19 cellular contexts compared by ENCODE assay signal in the genomic region with DNA sequence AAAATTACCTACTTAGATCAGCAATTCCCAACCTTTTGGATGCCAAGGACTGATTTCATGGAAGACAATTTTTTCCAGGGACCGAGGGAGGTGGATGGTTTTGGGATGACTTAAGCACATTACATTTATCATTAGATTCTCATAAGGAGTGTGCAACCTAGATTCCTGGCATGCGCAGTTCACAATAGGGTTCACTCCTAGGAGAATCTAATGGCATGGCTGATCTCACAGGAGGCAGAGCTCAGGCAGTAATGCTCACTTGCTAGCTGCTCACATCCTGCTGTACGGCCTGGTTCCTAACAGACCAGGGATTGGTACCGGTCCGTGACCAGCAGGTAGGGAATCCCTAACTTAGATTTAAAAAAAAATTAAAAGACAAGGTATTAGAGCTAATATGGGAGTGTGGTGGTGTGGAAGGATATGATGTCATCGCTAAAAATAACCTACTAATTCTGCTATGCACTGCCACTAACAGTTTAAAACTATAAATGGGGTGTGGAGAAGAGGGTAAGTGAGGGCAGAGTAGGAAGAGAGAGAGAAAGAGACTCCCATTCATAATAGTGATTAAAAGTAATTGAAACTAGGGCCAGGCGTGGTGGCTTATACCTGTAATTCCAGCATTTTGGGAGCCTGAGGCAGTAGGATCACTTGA.
A peak's percentile ranks its signal among the peaks of the same experiment; 100 is the strongest.
DNase-seq lines count a peak whose midpoint lies in the region; ATAC-seq and TF ChIP-seq lines count a peak whose summit lies in the region.
"Had no signal": no experiment of that assay in that cellular context is flagged by ENCODE, and none has a peak within 500 bp of the region (broad histone marks: within the 10 kb centered on the region; RNA-seq: fewer than 3 reads in every experiment).

No MANE protein-coding gene starts in this region.

- H2BK5ac ChIP-seq in IMR-90 (ENCODE audit: low read depth, low read length, poor library complexity, severe bottlenecking) (no peak overlapping the region), trophoblast cell (ENCODE audit: low read depth, low read length, poor library complexity) (no peak overlapping the region)

- peak overlapping the region in 1 of 2 experiments; percentile 53; a peak in 1 of 4 replicates for H4K8ac ChIP-seq in IMR-90 (ENCODE audit: low read depth in 2 of 2, low read length in 2 of 2)
- H4K8ac ChIP-seq in trophoblast cell (ENCODE audit: low read depth, low read length): no peak overlapping the region

- H2AFZ ChIP-seq in IMR-90 (replicated peaks; ENCODE audit: low read length, poor library complexity) (peak overlapping the region; percentile 45), trophoblast cell (ENCODE audit: insufficient read depth, low read length, poor library complexity) (no peak overlapping the region)

- peak overlapping the region; percentile 82 for H2BK12ac ChIP-seq in trophoblast cell (ENCODE audit: low read length)

- H2AK9ac ChIP-seq in IMR-90 (replicated peaks; ENCODE audit: low read depth, low read length, poor library complexity): no peak overlapping the region

- H3K9me1 ChIP-seq in IMR-90 (ENCODE audit: insufficient read depth, low read length): peaks cover 3% of the 10 kb centered on the region

- no peaks in the 10 kb centered on the region for H3K36me3 ChIP-seq in IMR-90 (ENCODE audit: control insufficient read depth, insufficient read depth, low read length)
- H3K36me3 ChIP-seq in heart left ventricle: no peaks in the 10 kb centered on the region
- H3K36me3 ChIP-seq in trophoblast cell (ENCODE audit: control insufficient read depth in 1 of 2, insufficient read depth in 2 of 2, low read length in 2 of 2): peaks cover 0 to 2% of the 10 kb centered on the region in 2 experiments
- H3K36me3 ChIP-seq in ascending aorta: no peaks in the 10 kb centered on the region
- H3K36me3 ChIP-seq: BE2C, Peyer's patch had no signal

- intact Hi-C loops in IMR-90 (cut with micrococcal nuclease) (no loop called here), heart left ventricle (cut with DNase I) (no loop called here), ascending aorta (cut with DNase I) (no loop called here)

- no peak overlapping the region for H3K4me2 ChIP-seq in IMR-90 (ENCODE audit: low read depth, low read length)
- no peak overlapping the region for H3K4me2 ChIP-seq in trophoblast cell (ENCODE audit: low read length)
- H3K4me2 ChIP-seq: SK-N-SH had no signal

- DNase-seq in DMS79 treated with DMSO at 0.1 percent for 48 hours (lab: John Stamatoyannopoulos, UW): peak; percentile 2
- DNase-seq in DMS79 (lab: John Stamatoyannopoulos, UW): no peak
- peak; percentile 19 for DNase-seq in IMR-90
- no peak for DNase-seq in heart left ventricle
- no peak for DNase-seq in trophoblast cell
- DNase-seq in ascending aorta (ENCODE audit: low spot score in 2 of 2): no peak
- no peak for DNase-seq in H4 (ENCODE audit: low spot score)
- DNase-seq: BE2C; CD4-positive, alpha-beta memory T cell; H7; KBM-7; NCI-H1436; NCI-H2029; NCI-H524; Peyer's patch; SHP77; SK-N-SH had no signal

- H3K79me1 ChIP-seq in IMR-90 (ENCODE audit: low read depth in 1 of 2, low read length in 2 of 2) (no peaks in the 10 kb centered on the region), trophoblast cell (ENCODE audit: low read length) (peaks cover 6% of the 10 kb centered on the region)

- no peaks in the 10 kb centered on the region for H3K79me2 ChIP-seq in trophoblast cell (ENCODE audit: control insufficient read depth, insufficient read depth, low read length, poor library complexity)

- no peak for TF ChIP-seq CTCF in IMR-90 (conservative IDR thresholded peaks at IDR 0.05; ENCODE audit: low read depth, low read length)
- no peak for TF ChIP-seq CTCF in heart left ventricle (IDR thresholded peaks at IDR 0.05)
- TF ChIP-seq CTCF in ascending aorta (IDR thresholded peaks at IDR 0.05): no peak

- WGBS in IMR-90 (ENCODE audit: extremely low coverage in 2 of 2, insufficient read length in 1 of 2), 2 experiments: no CpG with 5 or more reads among the region's 7 CpGs
- WGBS in heart left ventricle, 4 donors: 55 to 60% (median 58%) methylated on average over 7 of the region's 7 CpGs
- no CpG with 5 or more reads among the region's 7 CpGs for WGBS in trophoblast cell (ENCODE audit: extremely low coverage, insufficient coverage, insufficient read length)

- H4K12ac ChIP-seq in trophoblast cell (ENCODE audit: low read depth, low read length): no peak overlapping the region

- H3K23ac ChIP-seq in IMR-90 (ENCODE audit: low read depth, low read length): no peak overlapping the region
- H3K23ac ChIP-seq in trophoblast cell (ENCODE audit: low read length): no peak overlapping the region

- H3K4me3 ChIP-seq in IMR-90 (ENCODE audit: insufficient read depth, low read depth, low read length) (no peak overlapping the region), heart left ventricle (no peak overlapping the region), trophoblast cell (ENCODE audit: low read depth, low read length) (no peak overlapping the region), ascending aorta (no peak overlapping the region)
- H3K4me3 ChIP-seq: Peyer's patch had no signal

- no peak overlapping the region; the same call in 1 of the 2 replicates for H4K91ac ChIP-seq in IMR-90 (ENCODE audit: insufficient read depth, low read depth, low read length)
- no peak overlapping the region for H4K91ac ChIP-seq in trophoblast cell (ENCODE audit: low read depth, low read length)

- peak overlapping the region; percentile 62; the same call in 1 of the 2 replicates for H3K4ac ChIP-seq in IMR-90 (ENCODE audit: low read depth, low read length)
- no peak overlapping the region for H3K4ac ChIP-seq in trophoblast cell (ENCODE audit: low read depth, low read length)

- no peaks in the 10 kb centered on the region for H3K4me1 ChIP-seq in IMR-90 (ENCODE audit: control insufficient read depth, insufficient read depth, low read length)
- peaks cover 0 to 6% (median 0%) of the 10 kb centered on the region in 12 donors for H3K4me1 ChIP-seq in heart left ventricle
- H3K4me1 ChIP-seq in trophoblast cell (ENCODE audit: control insufficient read depth in 1 of 2, insufficient read depth in 2 of 2, low read length in 2 of 2): peaks cover 2 to 3% of the 10 kb centered on the region in 2 experiments
- H3K4me1 ChIP-seq in ascending aorta: no peaks in the 10 kb centered on the region
- H3K4me1 ChIP-seq: BE2C, Peyer's patch had no signal

- H3K14ac ChIP-seq in IMR-90 (replicated peaks; ENCODE audit: low read depth, low read length) (0 out of 2 replicates have a peak overlapping the region, but pooled peaks have one; percentile 29), trophoblast cell (ENCODE audit: low read length) (no peak overlapping the region)

- TF ChIP-seq RAD21 in IMR-90 (IDR thresholded peaks at IDR 0.05; ENCODE audit: low read length): no peak

- peaks cover 5% of the 10 kb centered on the region for H3K9me3 ChIP-seq in IMR-90 (ENCODE audit: control insufficient read depth, insufficient read depth, low read length)
- H3K9me3 ChIP-seq in heart left ventricle: peaks cover 0 to 24% (median 2%) of the 10 kb centered on the region in 12 donors
- H3K9me3 ChIP-seq in trophoblast cell (ENCODE audit: insufficient read depth, low read depth, low read length): no peaks in the 10 kb centered on the region
- no peaks in the 10 kb centered on the region for H3K9me3 ChIP-seq in ascending aorta
- H3K9me3 ChIP-seq: BE2C, SK-N-SH had no signal

- H4K20me1 ChIP-seq in IMR-90 (ENCODE audit: insufficient read depth, low read length): no peaks in the 10 kb centered on the region

- H3K56ac ChIP-seq in IMR-90 (ENCODE audit: extremely low read depth, insufficient read depth, low read length): no peak overlapping the region

- H2BK120ac ChIP-seq in IMR-90 (ENCODE audit: low read depth, low read length): no peak overlapping the region
- no peak overlapping the region for H2BK120ac ChIP-seq in trophoblast cell (ENCODE audit: insufficient read depth, low read length, poor library complexity)

- no peak overlapping the region for H3K27ac ChIP-seq in IMR-90 (ENCODE audit: insufficient read depth, low read length)
- peak overlapping the region in 6 of 12 donors; percentile 6 to 62 (median 51) for H3K27ac ChIP-seq in heart left ventricle
- H3K27ac ChIP-seq in trophoblast cell (ENCODE audit: low read depth, low read length): no peak overlapping the region
- no peak overlapping the region for H3K27ac ChIP-seq in ascending aorta
- H3K27ac ChIP-seq: 22Rv1, Peyer's patch had no signal

- in situ Hi-C loops in IMR-90 (cut with MboI; ENCODE audit: low sequenced_read_pairs): no loop called here

- BruUV-seq in IMR-90 (replicated peaks; lab: Mats Ljungman, UMichigan): no TSS peak

- no peak overlapping the region for H2BK20ac ChIP-seq in IMR-90 (ENCODE audit: low read depth, low read length)

- POLR2A ChIA-PET in IMR-90 (lab: Charles Lee; ENCODE audit: unreplicated experiment): no interaction called here

- H3K9ac ChIP-seq in IMR-90 (ENCODE audit: low read depth, low read length) (no peak overlapping the region), trophoblast cell (ENCODE audit: low read length) (no peak overlapping the region)
- H3K9ac ChIP-seq: SK-N-SH had no signal

- CTCF ChIA-PET in IMR-90 (lab: Yijun Ruan, JAX): interaction anchor here (0.9 kb wide), 1 partner anchor 14 kb away, joined by 3 read pairs; no protein-coding TSS in a partner anchor

- no peak for ATAC-seq in IMR-90 (ENCODE audit: low read depth)
- peak; percentile 61 to 95 (median 88) for ATAC-seq in heart left ventricle
- ATAC-seq in HG03565 (IDR thresholded peaks at IDR 0.05; ENCODE audit: unreplicated experiment): no peak

- dilution Hi-C loops in IMR-90 (cut with HindIII; ENCODE audit: low sequenced_read_pairs, unreplicated experiment): no loop called here

- TF ChIP-seq POLR2A in IMR-90 (IDR thresholded peaks at IDR 0.05; ENCODE audit: low read depth, low read length): no peak
- TF ChIP-seq POLR2A in heart left ventricle (IDR thresholded peaks at IDR 0.05): no peak

- H2AK5ac ChIP-seq in IMR-90 (ENCODE audit: low read depth, low read length): peak overlapping the region; percentile 65; the same call in 1 of the 2 replicates
- no peak overlapping the region for H2AK5ac ChIP-seq in trophoblast cell (ENCODE audit: low read length)

- H3K18ac ChIP-seq in IMR-90 (ENCODE audit: low read depth, low read length) (no peak overlapping the region), trophoblast cell (ENCODE audit: low read length) (no peak overlapping the region)

- H3K27me3 ChIP-seq in IMR-90 (ENCODE audit: control insufficient read depth, insufficient read depth, low read length): no peaks in the 10 kb centered on the region
- H3K27me3 ChIP-seq in heart left ventricle: no peaks in the 10 kb centered on the region
- H3K27me3 ChIP-seq in trophoblast cell (ENCODE audit: insufficient read depth, low read length): no peaks in the 10 kb centered on the region
- H3K27me3 ChIP-seq in ascending aorta: no peaks in the 10 kb centered on the region
- H3K27me3 ChIP-seq: BE2C, Peyer's patch had no signal

- no peak overlapping the region for H4K5ac ChIP-seq in IMR-90 (ENCODE audit: low read depth, low read length)

- peak overlapping the region; percentile 36; the same call in 1 of the 3 replicates for H2BK15ac ChIP-seq in IMR-90 (ENCODE audit: low read depth, low read length)

TF ChIP-seq in IMR-90, 13 proteins besides CTCF, POLR2A, EP300 and RAD21 (continues in another document):
- TF ChIP-seq RCOR1 (IDR thresholded peaks at IDR 0.05; ENCODE audit: insufficient replicate concordance, low read length) (no peak), CHD1 (IDR thresholded peaks at IDR 0.05; ENCODE audit: low read depth, low read length) (no peak), BHLHE40 (IDR thresholded peaks at IDR 0.05; ENCODE audit: low read depth, low read length) (no peak)

Comparison
In these comparisons a context has a peak if more than half of its experiments do, and no peak if none do; other contexts are left out.
1. DNase-seq: peak in DMS79 treated with DMSO at 0.1 percent for 48 hours (single experiment) and IMR-90 (single experiment); none in DMS79 (single experiment), heart left ventricle (0 of 5), trophoblast cell (0 of 2), ascending aorta (0 of 2) and H4 (single experiment).
2. ATAC-seq: peak in heart left ventricle (4 of 4); none in IMR-90 (single experiment) and HG03565 (single experiment).